ENCODE assay signal across 1 cellular context in genomic region chr2:228355897-228356296, GRCh38.
TF ChIP-seq lines count a peak whose summit lies in the region.

No MANE protein-coding gene starts in this region.

TF ChIP-seq in WTC11, 78 proteins besides CTCF, POLR2A, EP300 and RAD21:
- TF ChIP-seq, protein P1, sequence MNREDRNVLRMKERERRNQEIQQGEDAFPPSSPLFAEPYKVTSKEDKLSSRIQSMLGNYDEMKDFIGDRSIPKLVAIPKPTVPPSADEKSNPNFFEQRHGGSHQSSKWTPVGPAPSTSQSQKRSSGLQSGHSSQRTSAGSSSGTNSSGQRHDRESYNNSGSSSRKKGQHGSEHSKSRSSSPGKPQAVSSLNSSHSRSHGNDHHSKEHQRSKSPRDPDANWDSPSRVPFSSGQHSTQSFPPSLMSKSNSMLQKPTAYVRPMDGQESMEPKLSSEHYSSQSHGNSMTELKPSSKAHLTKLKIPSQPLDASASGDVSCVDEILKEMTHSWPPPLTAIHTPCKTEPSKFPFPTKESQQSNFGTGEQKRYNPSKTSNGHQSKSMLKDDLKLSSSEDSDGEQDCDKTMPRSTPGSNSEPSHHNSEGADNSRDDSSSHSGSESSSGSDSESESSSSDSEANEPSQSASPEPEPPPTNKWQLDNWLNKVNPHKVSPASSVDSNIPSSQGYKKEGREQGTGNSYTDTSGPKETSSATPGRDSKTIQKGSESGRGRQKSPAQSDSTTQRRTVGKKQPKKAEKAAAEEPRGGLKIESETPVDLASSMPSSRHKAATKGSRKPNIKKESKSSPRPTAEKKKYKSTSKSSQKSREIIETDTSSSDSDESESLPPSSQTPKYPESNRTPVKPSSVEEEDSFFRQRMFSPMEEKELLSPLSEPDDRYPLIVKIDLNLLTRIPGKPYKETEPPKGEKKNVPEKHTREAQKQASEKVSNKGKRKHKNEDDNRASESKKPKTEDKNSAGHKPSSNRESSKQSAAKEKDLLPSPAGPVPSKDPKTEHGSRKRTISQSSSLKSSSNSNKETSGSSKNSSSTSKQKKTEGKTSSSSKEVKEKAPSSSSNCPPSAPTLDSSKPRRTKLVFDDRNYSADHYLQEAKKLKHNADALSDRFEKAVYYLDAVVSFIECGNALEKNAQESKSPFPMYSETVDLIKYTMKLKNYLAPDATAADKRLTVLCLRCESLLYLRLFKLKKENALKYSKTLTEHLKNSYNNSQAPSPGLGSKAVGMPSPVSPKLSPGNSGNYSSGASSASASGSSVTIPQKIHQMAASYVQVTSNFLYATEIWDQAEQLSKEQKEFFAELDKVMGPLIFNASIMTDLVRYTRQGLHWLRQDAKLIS (CRISPR knock-in tag; IDR thresholded peaks at IDR 0.05; ENCODE audit: borderline replicate concordance), result no peak
- TF ChIP-seq GABPB1 (CRISPR knock-in tag; IDR thresholded peaks at IDR 0.05), result no peak
- no peak for TF ChIP-seq FOXJ3 (CRISPR knock-in tag; IDR thresholded peaks at IDR 0.05; ENCODE audit: borderline replicate concordance)
- TF ChIP-seq EMX1 (CRISPR knock-in tag; IDR thresholded peaks at IDR 0.05), result no peak
- TF ChIP-seq SOX15 (CRISPR knock-in tag; IDR thresholded peaks at IDR 0.05), result no peak
- TF ChIP-seq TEAD1 (CRISPR knock-in tag; IDR thresholded peaks at IDR 0.05), result no peak
- no peak for TF ChIP-seq JUN (CRISPR knock-in tag; IDR thresholded peaks at IDR 0.05)
- no peak for TF ChIP-seq GTF2I (CRISPR knock-in tag; conservative IDR thresholded peaks at IDR 0.05)
- TF ChIP-seq, protein P2, sequence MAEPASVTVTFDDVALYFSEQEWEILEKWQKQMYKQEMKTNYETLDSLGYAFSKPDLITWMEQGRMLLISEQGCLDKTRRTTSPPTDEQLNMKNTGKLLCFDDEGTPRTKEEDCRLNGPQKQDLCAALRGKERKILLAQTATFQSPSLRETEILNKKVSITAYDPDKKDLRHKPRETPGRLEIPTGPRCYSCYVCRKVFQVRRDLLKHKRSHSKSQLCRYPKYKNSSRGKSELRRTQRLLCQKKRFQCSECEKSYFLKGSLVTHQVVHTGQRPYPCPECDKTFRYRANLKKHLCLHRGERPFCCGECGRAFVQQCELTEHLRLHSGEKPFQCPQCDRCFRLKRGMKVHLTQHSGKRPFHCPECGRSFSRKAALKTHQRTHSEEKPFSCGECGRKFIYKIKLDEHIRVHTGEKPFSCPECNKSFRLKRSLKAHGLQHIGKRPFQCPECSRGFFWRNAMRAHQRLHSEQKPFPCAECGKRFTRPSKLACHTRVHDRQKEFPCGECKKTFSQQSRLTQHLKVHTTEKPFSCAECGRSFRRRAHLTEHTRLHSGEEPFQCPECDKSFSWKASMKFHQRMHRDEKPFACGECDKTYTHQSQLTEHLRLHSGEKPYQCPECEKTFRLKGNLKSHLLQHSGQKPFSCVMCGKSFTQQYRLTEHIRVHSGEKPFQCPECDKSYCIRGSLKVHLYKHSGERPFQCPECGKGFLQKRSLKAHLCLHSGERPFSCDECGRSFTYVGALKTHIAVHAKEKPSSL (CRISPR knock-in tag; conservative IDR thresholded peaks at IDR 0.05), result no peak
- no peak for TF ChIP-seq IRF2 (CRISPR knock-in tag; IDR thresholded peaks at IDR 0.05; ENCODE audit: borderline replicate concordance, low read depth)
- TF ChIP-seq MYBL2 (CRISPR knock-in tag; IDR thresholded peaks at IDR 0.05), result no peak
- no peak for TF ChIP-seq TEAD4 (CRISPR knock-in tag; IDR thresholded peaks at IDR 0.05)
- no peak for TF ChIP-seq ELF4 (CRISPR knock-in tag; IDR thresholded peaks at IDR 0.05; ENCODE audit: low read depth)
- TF ChIP-seq ZNF317 (CRISPR knock-in tag; IDR thresholded peaks at IDR 0.05; ENCODE audit: borderline replicate concordance, low read depth), result no peak
- no peak for TF ChIP-seq ZNF396 (CRISPR knock-in tag; IDR thresholded peaks at IDR 0.05; ENCODE audit: borderline replicate concordance)
- TF ChIP-seq FOXK1 (CRISPR knock-in tag; IDR thresholded peaks at IDR 0.05), result no peak
- TF ChIP-seq ZNF423 (CRISPR knock-in tag; IDR thresholded peaks at IDR 0.05), result no peak
- TF ChIP-seq ZNF281 (CRISPR knock-in tag; IDR thresholded peaks at IDR 0.05), result no peak
- TF ChIP-seq, protein P3, sequence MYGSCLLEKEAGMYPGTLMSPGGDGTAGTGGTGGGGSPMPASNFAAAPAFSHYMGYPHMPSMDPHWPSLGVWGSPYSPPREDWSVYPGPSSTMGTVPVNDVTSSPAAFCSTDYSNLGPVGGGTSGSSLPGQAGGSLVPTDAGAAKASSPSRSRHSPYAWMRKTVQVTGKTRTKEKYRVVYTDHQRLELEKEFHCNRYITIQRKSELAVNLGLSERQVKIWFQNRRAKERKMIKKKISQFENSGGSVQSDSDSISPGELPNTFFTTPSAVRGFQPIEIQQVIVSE (CRISPR knock-in tag; IDR thresholded peaks at IDR 0.05; ENCODE audit: borderline replicate concordance), result no peak
- TF ChIP-seq SP1 (CRISPR knock-in tag; conservative IDR thresholded peaks at IDR 0.05), result no peak
